Comparison of ENCODE assay signal across 15 cellular contexts in the genomic region with DNA sequence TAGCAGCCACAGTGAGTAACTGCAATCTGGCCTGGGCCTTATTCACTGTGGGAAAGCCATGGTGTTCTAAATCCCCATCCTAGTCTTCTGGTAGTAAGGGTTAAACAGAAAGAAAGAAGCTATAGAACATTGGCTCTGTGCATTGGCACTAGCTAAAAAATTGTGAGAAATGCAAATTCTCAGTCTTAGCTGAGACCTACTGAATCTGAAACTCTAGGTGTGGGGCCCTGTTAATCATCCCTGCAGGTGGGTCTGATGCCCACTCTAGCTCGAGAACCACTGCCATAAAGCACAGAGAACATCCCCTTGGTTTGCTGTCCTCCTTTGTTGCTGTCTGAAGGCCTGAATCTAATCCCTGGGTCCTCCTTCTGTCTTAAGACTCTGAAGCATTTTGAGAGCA. TPM values are rescaled to one million over a fixed set of nuclear protein-coding genes. Genes with fewer than 3 reads are reported as not detected.
"Had no signal": no experiment of that assay in that cellular context is flagged by ENCODE, and none has a peak within 500 bp of the region (broad histone marks: within the 10 kb centered on the region; RNA-seq: fewer than 3 reads in every experiment).

No MANE protein-coding gene starts in this region.

- H3K4me3 Mint-ChIP-seq: activated CD8-positive, alpha-beta T cell treated with anti-CD3 and anti-CD28 coated beads, Interleukin-2, amount 10 ng/mL, durations not matched to agents 7 days and 5 days; activated naive CD8-positive, alpha-beta T cell treated with anti-CD3 and anti-CD28 coated beads for 36 hours; immature natural killer cell; stimulated activated effector memory CD8-positive, alpha-beta T cell treated with anti-CD3 and anti-CD28 coated beads, Interleukin-12 subunit alpha, Interleukin-12 subunit beta, amount 100 ng/mL, for 72 hours; WTC11 had no signal

- H2AFZ ChIP-seq: parathyroid adenoma had no signal

- H3K36me3 ChIP-seq: thoracic aorta had no signal

- ATAC-seq: activated CD8-positive, alpha-beta T cell treated with anti-CD3 and anti-CD28 coated beads, Interleukin-2, amount 10 ng/mL, durations not matched to agents 7 days and 5 days; body of pancreas; stimulated activated effector memory CD8-positive, alpha-beta T cell treated with anti-CD3 and anti-CD28 coated beads, Interleukin-12 subunit alpha, Interleukin-12 subunit beta, amount 100 ng/mL, for 72 hours; upper lobe of right lung; WTC11 had no signal

- H3K9me3 Mint-ChIP-seq: activated naive CD8-positive, alpha-beta T cell treated with anti-CD3 and anti-CD28 coated beads for 36 hours; stimulated activated effector memory CD8-positive, alpha-beta T cell treated with anti-CD3 and anti-CD28 coated beads, Interleukin-12 subunit alpha, Interleukin-12 subunit beta, amount 100 ng/mL, for 72 hours; WTC11 had no signal

- H3K36me3 Mint-ChIP-seq: activated naive CD8-positive, alpha-beta T cell treated with anti-CD3 and anti-CD28 coated beads for 36 hours; immature natural killer cell; stimulated activated effector memory CD8-positive, alpha-beta T cell treated with anti-CD3 and anti-CD28 coated beads, Interleukin-12 subunit alpha, Interleukin-12 subunit beta, amount 100 ng/mL, for 72 hours; WTC11 had no signal

- H3K27me3 ChIP-seq: body of pancreas, upper lobe of right lung had no signal

- H3K9ac ChIP-seq: parathyroid adenoma had no signal

- H3K4me1 Mint-ChIP-seq: activated naive CD8-positive, alpha-beta T cell treated with anti-CD3 and anti-CD28 coated beads for 36 hours; immature natural killer cell; stimulated activated effector memory CD8-positive, alpha-beta T cell treated with anti-CD3 and anti-CD28 coated beads, Interleukin-12 subunit alpha, Interleukin-12 subunit beta, amount 100 ng/mL, for 72 hours had no signal

- DNase-seq: activated CD4-positive, alpha-beta T cell treated with anti-CD3 and anti-CD28 coated beads for 4 hours; activated CD8-positive, alpha-beta memory T cell treated with anti-CD3 and anti-CD28 coated beads, Interleukin-2, amount 50 U/mL, for 48 hours; activated CD8-positive, alpha-beta T cell treated with anti-CD3 and anti-CD28 coated beads, Interleukin-2, amount 10 ng/mL, durations not matched to agents 7 days and 5 days; activated naive CD8-positive, alpha-beta T cell treated with anti-CD3 and anti-CD28 coated beads for 36 hours; amygdala; body of pancreas; foreskin melanocyte; immature natural killer cell; upper lobe of right lung had no signal

- H3K79me2 ChIP-seq: parathyroid adenoma had no signal

- H3K27ac ChIP-seq: body of pancreas, epithelial cell of prostate, parathyroid adenoma, thoracic aorta, upper lobe of right lung had no signal

- H3K9me3 ChIP-seq: body of pancreas, thoracic aorta, upper lobe of right lung had no signal

- H3K27ac Mint-ChIP-seq: activated CD8-positive, alpha-beta T cell treated with anti-CD3 and anti-CD28 coated beads, Interleukin-2, amount 10 ng/mL, durations not matched to agents 7 days and 5 days; activated naive CD8-positive, alpha-beta T cell treated with anti-CD3 and anti-CD28 coated beads for 36 hours; immature natural killer cell; stimulated activated effector memory CD8-positive, alpha-beta T cell treated with anti-CD3 and anti-CD28 coated beads, Interleukin-12 subunit alpha, Interleukin-12 subunit beta, amount 100 ng/mL, for 72 hours; WTC11 had no signal

- H3K4me1 ChIP-seq: body of pancreas, parathyroid adenoma, upper lobe of right lung had no signal

- H3K4me3 ChIP-seq: body of pancreas, thoracic aorta, upper lobe of right lung had no signal

RNA-seq across cellular contexts. Expression of a gene that starts 59.3 kb away (rescaled TPM):
- total RNA-seq: activated CD8-positive, alpha-beta T cell treated with anti-CD3 and anti-CD28 coated beads, Interleukin-2, amount 10 ng/mL, durations not matched to agents 7 days and 5 days; activated naive CD8-positive, alpha-beta T cell treated with anti-CD3 and anti-CD28 coated beads for 36 hours; T-helper 1 cell treated with Interleukin-12 subunit alpha and Interleukin-12 subunit beta and Interleukin-4 antibody, amounts not matched to agents 30 ng/mL and 1 ng/mL, for 36 hours had no signal
- polyA plus RNA-seq: immature natural killer cell had no signal
